Comparison of ENCODE assay signal across 27 cellular contexts in genomic region chr12:98469108-98469507, GRCh38. TPM values are rescaled to one million over a fixed set of nuclear protein-coding genes. Genes with fewer than 3 reads are reported as not detected.
DNase-seq lines count a peak whose midpoint lies in the region; ATAC-seq and TF ChIP-seq lines count a peak whose summit lies in the region.
"Had no signal": no experiment of that assay in that cellular context is flagged by ENCODE, and none has a peak within 500 bp of the region (broad histone marks: within the 10 kb centered on the region; RNA-seq: fewer than 3 reads in every experiment).

No MANE protein-coding gene starts in this region.

- no peak overlapping the region for H3K27ac ChIP-seq in foreskin keratinocyte
- H3K27ac ChIP-seq: esophagus muscularis mucosa, KMS-11, left lung, neural progenitor cell, parathyroid adenoma, Peyer's patch had no signal

- CTCF ChIA-PET in activated CD8-positive, alpha-beta T cell treated with anti-CD3 and anti-CD28 coated beads for 36 hours (lab: Charles Lee): interaction anchor here (2.3 kb wide), 1 partner anchor 22 kb away, joined by 5 read pairs; no protein-coding TSS in a partner anchor
- CTCF ChIA-PET in activated CD8-positive, alpha-beta T cell treated with anti-CD3 and anti-CD28 coated beads, Interleukin-2, amount 10 ng/mL, durations not matched to agents 7 days and 5 days (lab: Charles Lee): no interaction called here

- H3K27me3 ChIP-seq in foreskin keratinocyte: no peaks in the 10 kb centered on the region
- H3K27me3 ChIP-seq: esophagus muscularis mucosa, left lung, neural progenitor cell, Peyer's patch had no signal

- H3K9me3 Mint-ChIP-seq in activated CD8-positive, alpha-beta T cell treated with anti-CD3 and anti-CD28 coated beads for 36 hours: no peaks in the 10 kb centered on the region
- H3K9me3 Mint-ChIP-seq in activated CD8-positive, alpha-beta T cell treated with anti-CD3 and anti-CD28 coated beads, Interleukin-2, amount 10 ng/mL, durations not matched to agents 7 days and 5 days (ENCODE audit: insufficient read depth): no peaks in the 10 kb centered on the region
- H3K9me3 Mint-ChIP-seq in stimulated activated effector memory CD8-positive, alpha-beta T cell treated with anti-CD3 and anti-CD28 coated beads, Interleukin-12 subunit alpha, Interleukin-12 subunit beta, amount 100 ng/mL, for 72 hours: no peaks in the 10 kb centered on the region
- H3K9me3 Mint-ChIP-seq: activated CD4-positive, alpha-beta memory T cell treated with anti-CD3 and anti-CD28 coated beads for 36 hours; GM23338; memory B cell; neural progenitor cell; stimulated activated memory B cell treated with anti-CD40 and anti-IgM and Interleukin-4, amounts not matched to agents 10 μg/mL and 1 μg/mL and 100 μg/mL, for 72 hours had no signal

- POLR2A ChIA-PET in activated CD8-positive, alpha-beta T cell treated with anti-CD3 and anti-CD28 coated beads for 36 hours (lab: Charles Lee): no interaction called here
- POLR2A ChIA-PET in activated CD8-positive, alpha-beta T cell treated with anti-CD3 and anti-CD28 coated beads, Interleukin-2, amount 10 ng/mL, durations not matched to agents 7 days and 5 days (lab: Charles Lee): no interaction called here

- no peak overlapping the region for H3K27ac Mint-ChIP-seq in activated CD8-positive, alpha-beta T cell treated with anti-CD3 and anti-CD28 coated beads for 36 hours
- no peak overlapping the region for H3K27ac Mint-ChIP-seq in activated CD8-positive, alpha-beta T cell treated with anti-CD3 and anti-CD28 coated beads, Interleukin-2, amount 10 ng/mL, durations not matched to agents 7 days and 5 days
- H3K27ac Mint-ChIP-seq in stimulated activated effector memory CD8-positive, alpha-beta T cell treated with anti-CD3 and anti-CD28 coated beads, Interleukin-12 subunit alpha, Interleukin-12 subunit beta, amount 100 ng/mL, for 72 hours: peak overlapping the region; percentile 33
- H3K27ac Mint-ChIP-seq: activated CD4-positive, alpha-beta memory T cell treated with anti-CD3 and anti-CD28 coated beads for 36 hours; CD4-positive, CD25-positive, alpha-beta regulatory T cell; GM23338; memory B cell; neural progenitor cell; stimulated activated memory B cell treated with anti-CD40 and anti-IgM and Interleukin-4, amounts not matched to agents 10 μg/mL and 1 μg/mL and 100 μg/mL, for 72 hours had no signal

- H3K36me3 Mint-ChIP-seq in activated CD8-positive, alpha-beta T cell treated with anti-CD3 and anti-CD28 coated beads for 36 hours (ENCODE audit: low read depth): no peaks in the 10 kb centered on the region
- no peaks in the 10 kb centered on the region for H3K36me3 Mint-ChIP-seq in activated CD8-positive, alpha-beta T cell treated with anti-CD3 and anti-CD28 coated beads, Interleukin-2, amount 10 ng/mL, durations not matched to agents 7 days and 5 days (ENCODE audit: low read depth)
- no peaks in the 10 kb centered on the region for H3K36me3 Mint-ChIP-seq in stimulated activated effector memory CD8-positive, alpha-beta T cell treated with anti-CD3 and anti-CD28 coated beads, Interleukin-12 subunit alpha, Interleukin-12 subunit beta, amount 100 ng/mL, for 72 hours
- H3K36me3 Mint-ChIP-seq: activated CD4-positive, alpha-beta memory T cell treated with anti-CD3 and anti-CD28 coated beads for 36 hours; CD4-positive, CD25-positive, alpha-beta regulatory T cell; neural progenitor cell; stimulated activated memory B cell treated with anti-CD40 and anti-IgM and Interleukin-4, amounts not matched to agents 10 μg/mL and 1 μg/mL and 100 μg/mL, for 72 hours had no signal

- H3K4me1 Mint-ChIP-seq in activated CD8-positive, alpha-beta T cell treated with anti-CD3 and anti-CD28 coated beads for 36 hours (ENCODE audit: low read depth): peaks cover 4% of the 10 kb centered on the region
- no peaks in the 10 kb centered on the region for H3K4me1 Mint-ChIP-seq in activated CD8-positive, alpha-beta T cell treated with anti-CD3 and anti-CD28 coated beads, Interleukin-2, amount 10 ng/mL, durations not matched to agents 7 days and 5 days (ENCODE audit: low read depth)
- H3K4me1 Mint-ChIP-seq in stimulated activated effector memory CD8-positive, alpha-beta T cell treated with anti-CD3 and anti-CD28 coated beads, Interleukin-12 subunit alpha, Interleukin-12 subunit beta, amount 100 ng/mL, for 72 hours: peaks cover 15% of the 10 kb centered on the region
- H3K4me1 Mint-ChIP-seq: GM23338; memory B cell; neural progenitor cell; stimulated activated memory B cell treated with anti-CD40 and anti-IgM and Interleukin-4, amounts not matched to agents 10 μg/mL and 1 μg/mL and 100 μg/mL, for 72 hours had no signal

- H3K27me3 Mint-ChIP-seq in activated CD8-positive, alpha-beta T cell treated with anti-CD3 and anti-CD28 coated beads for 36 hours: peaks cover 7% of the 10 kb centered on the region
- H3K27me3 Mint-ChIP-seq in activated CD8-positive, alpha-beta T cell treated with anti-CD3 and anti-CD28 coated beads, Interleukin-2, amount 10 ng/mL, durations not matched to agents 7 days and 5 days (ENCODE audit: low read depth): peaks cover 12% of the 10 kb centered on the region

- H3K4me1 ChIP-seq in foreskin keratinocyte: no peaks in the 10 kb centered on the region
- H3K4me1 ChIP-seq: neural progenitor cell, parathyroid adenoma, Peyer's patch had no signal

- intact Hi-C loops in activated CD8-positive, alpha-beta T cell treated with anti-CD3 and anti-CD28 coated beads for 36 hours (cut with micrococcal nuclease): no loop called here

- TF ChIP-seq CTCF in activated CD8-positive, alpha-beta T cell treated with anti-CD3 and anti-CD28 coated beads for 36 hours (IDR thresholded peaks at IDR 0.05): no peak
- no peak for TF ChIP-seq CTCF in foreskin keratinocyte (conservative IDR thresholded peaks at IDR 0.05)

- ATAC-seq in activated CD8-positive, alpha-beta T cell treated with anti-CD3 and anti-CD28 coated beads for 36 hours: peak; percentile 30
- ATAC-seq in activated CD8-positive, alpha-beta T cell treated with anti-CD3 and anti-CD28 coated beads, Interleukin-2, amount 10 ng/mL, durations not matched to agents 7 days and 5 days: no peak
- ATAC-seq in GM18867 (IDR thresholded peaks at IDR 0.05; ENCODE audit: unreplicated experiment) (peak; percentile 55), HG03342 (IDR thresholded peaks at IDR 0.05; ENCODE audit: unreplicated experiment) (peak; percentile 56), foreskin keratinocyte (no peak)
- peak; percentile 73 for ATAC-seq in stimulated activated effector memory CD8-positive, alpha-beta T cell treated with anti-CD3 and anti-CD28 coated beads, Interleukin-12 subunit alpha, Interleukin-12 subunit beta, amount 100 ng/mL, for 72 hours
- ATAC-seq: GM23338; left lung; stimulated activated memory B cell treated with anti-CD40 and anti-IgM and Interleukin-4, amounts not matched to agents 10 μg/mL and 1 μg/mL and 100 μg/mL, for 72 hours had no signal

- H3K4me3 Mint-ChIP-seq in activated CD8-positive, alpha-beta T cell treated with anti-CD3 and anti-CD28 coated beads for 36 hours: no peak overlapping the region
- H3K4me3 Mint-ChIP-seq in activated CD8-positive, alpha-beta T cell treated with anti-CD3 and anti-CD28 coated beads, Interleukin-2, amount 10 ng/mL, durations not matched to agents 7 days and 5 days: no peak overlapping the region
- no peak overlapping the region for H3K4me3 Mint-ChIP-seq in stimulated activated effector memory CD8-positive, alpha-beta T cell treated with anti-CD3 and anti-CD28 coated beads, Interleukin-12 subunit alpha, Interleukin-12 subunit beta, amount 100 ng/mL, for 72 hours
- H3K4me3 Mint-ChIP-seq: activated CD4-positive, alpha-beta memory T cell treated with anti-CD3 and anti-CD28 coated beads for 36 hours; CD4-positive, CD25-positive, alpha-beta regulatory T cell; GM23338; memory B cell; neural progenitor cell; stimulated activated memory B cell treated with anti-CD40 and anti-IgM and Interleukin-4, amounts not matched to agents 10 μg/mL and 1 μg/mL and 100 μg/mL, for 72 hours had no signal

- no peak for DNase-seq in activated CD8-positive, alpha-beta T cell treated with anti-CD3 and anti-CD28 coated beads for 36 hours
- no peak for DNase-seq in activated CD8-positive, alpha-beta T cell treated with anti-CD3 and anti-CD28 coated beads, Interleukin-2, amount 10 ng/mL, durations not matched to agents 7 days and 5 days
- DNase-seq in stimulated activated effector memory CD8-positive, alpha-beta T cell treated with anti-CD3 and anti-CD28 coated beads, Interleukin-12 subunit alpha, Interleukin-12 subunit beta, amount 100 ng/mL, for 72 hours (ENCODE audit: low spot score in 2 of 2): peak in 1 of 2 donors; percentile 59
- DNase-seq in foreskin keratinocyte (no peak), COLO829 (ENCODE audit: low spot score) (no peak), NCI-H1436 (lab: John Stamatoyannopoulos, UW) (no peak)
- DNase-seq: activated CD4-positive, alpha-beta memory T cell treated with anti-CD3 and anti-CD28 coated beads for 36 hours; CD4-positive, CD25-positive, alpha-beta regulatory T cell; central memory CD4-positive, alpha-beta T cell; foreskin fibroblast; left lung; NCI-H1417 treated with DMSO at 0.1 percent for 48 hours; NCI-H2081 treated with DMSO at 0.1 percent for 48 hours; NCI-H446; NCI-H748 treated with DMSO at 0.1 percent for 48 hours; Peyer's patch; retina; SHP77 treated with DMSO at 0.1 percent for 48 hours had no signal

RNA-seq across cellular contexts. Expression of gene TMPO, which starts 46.3 kb away (rescaled TPM):
- total RNA-seq in activated CD8-positive, alpha-beta T cell treated with anti-CD3 and anti-CD28 coated beads for 36 hours: 100 to 1,000 TPM; 324 to 328 TPM
- total RNA-seq in activated CD8-positive, alpha-beta T cell treated with anti-CD3 and anti-CD28 coated beads, Interleukin-2, amount 10 ng/mL, durations not matched to agents 7 days and 5 days: 100 to 1,000 TPM; 401 to 413 TPM
- total RNA-seq in foreskin keratinocyte: 122 and 145 TPM in 2 replicates
- 34.2 and 47.8 TPM in 2 replicates for polyA plus RNA-seq in foreskin keratinocyte

Comparison
In these comparisons a context has a peak if more than half of its experiments do, and no peak if none do; other contexts are left out.
1. ATAC-seq: peak in activated CD8-positive, alpha-beta T cell treated with anti-CD3 and anti-CD28 coated beads for 36 hours (single experiment), GM18867 (single experiment), HG03342 (single experiment) and stimulated activated effector memory CD8-positive, alpha-beta T cell treated with anti-CD3 and anti-CD28 coated beads, Interleukin-12 subunit alpha, Interleukin-12 subunit beta, amount 100 ng/mL, for 72 hours (single experiment); none in activated CD8-positive, alpha-beta T cell treated with anti-CD3 and anti-CD28 coated beads, Interleukin-2, amount 10 ng/mL, durations not matched to agents 7 days and 5 days (single experiment) and foreskin keratinocyte (single experiment).